Comparison of ENCODE assay signal across 13 cellular contexts in genomic region chr17:72434991-72435618, GRCh38.
"Had no signal": no experiment of that assay in that cellular context is flagged by ENCODE, and none has a peak within 500 bp of the region (broad histone marks: within the 10 kb centered on the region; RNA-seq: fewer than 3 reads in every experiment).

No MANE protein-coding gene starts in this region.

- H3K4me1 ChIP-seq: ascending aorta had no signal

- H3K9me3 Mint-ChIP-seq: activated naive CD8-positive, alpha-beta T cell treated with anti-CD3 and anti-CD28 coated beads, Interleukin-2, amount 50 U/mL, for 24 hours; activated T-helper 1 cell treated with anti-CD3 and anti-CD28 coated beads, Interleukin-12 subunit alpha, Interleukin-12 subunit beta, Interleukin-2, Interleukin-4 antibody, amounts not matched to agents 30 ng/mL and 10 ng/mL and 1 ng/mL, durations not matched to agents 14 hours and 24 hours and 36 hours; stimulated activated naive CD8-positive, alpha-beta T cell treated with anti-CD3 and anti-CD28 coated beads, Interleukin-15, Interleukin-2, amounts not matched to agents 100 ng/mL and 50 ng/mL, for 24 hours had no signal

- H3K4me3 Mint-ChIP-seq: activated CD8-positive, alpha-beta T cell treated with anti-CD3 and anti-CD28 coated beads, Interleukin-2, amount 10 ng/mL, durations not matched to agents 7 days and 5 days; activated naive CD8-positive, alpha-beta T cell treated with anti-CD3 and anti-CD28 coated beads, Interleukin-2, amount 50 U/mL, for 24 hours; activated T-helper 1 cell treated with anti-CD3 and anti-CD28 coated beads, Interleukin-12 subunit alpha, Interleukin-12 subunit beta, Interleukin-2, Interleukin-4 antibody, amounts not matched to agents 30 ng/mL and 10 ng/mL and 1 ng/mL, durations not matched to agents 14 hours and 24 hours and 36 hours; nephron progenitor cell; stimulated activated naive CD8-positive, alpha-beta T cell treated with anti-CD3 and anti-CD28 coated beads, Interleukin-15, Interleukin-2, amounts not matched to agents 100 ng/mL and 50 ng/mL, for 24 hours had no signal

- ATAC-seq: activated CD8-positive, alpha-beta T cell treated with anti-CD3 and anti-CD28 coated beads, Interleukin-2, amount 10 ng/mL, durations not matched to agents 7 days and 5 days; activated naive CD8-positive, alpha-beta T cell treated with anti-CD3 and anti-CD28 coated beads, Interleukin-2, amount 50 U/mL, for 24 hours; left ventricle myocardium superior had no signal

- H3K9me3 ChIP-seq: ascending aorta, colonic mucosa had no signal

- H3K27ac Mint-ChIP-seq: activated CD8-positive, alpha-beta T cell treated with anti-CD3 and anti-CD28 coated beads, Interleukin-2, amount 10 ng/mL, durations not matched to agents 7 days and 5 days; activated naive CD8-positive, alpha-beta T cell treated with anti-CD3 and anti-CD28 coated beads, Interleukin-2, amount 50 U/mL, for 24 hours; activated T-helper 1 cell treated with anti-CD3 and anti-CD28 coated beads, Interleukin-12 subunit alpha, Interleukin-12 subunit beta, Interleukin-2, Interleukin-4 antibody, amounts not matched to agents 30 ng/mL and 10 ng/mL and 1 ng/mL, durations not matched to agents 14 hours and 24 hours and 36 hours; nephron progenitor cell; stimulated activated naive CD8-positive, alpha-beta T cell treated with anti-CD3 and anti-CD28 coated beads, Interleukin-15, Interleukin-2, amounts not matched to agents 100 ng/mL and 50 ng/mL, for 24 hours had no signal

- H3K27ac ChIP-seq: ascending aorta, colonic mucosa had no signal

- H3K27me3 ChIP-seq: ascending aorta, colonic mucosa had no signal

- DNase-seq: activated CD8-positive, alpha-beta T cell treated with anti-CD3 and anti-CD28 coated beads, Interleukin-2, amount 10 ng/mL, durations not matched to agents 7 days and 5 days; activated naive CD4-positive, alpha-beta T cell treated with Interleukin-2 at 50 U/mL for 16 hours; activated naive CD8-positive, alpha-beta T cell treated with anti-CD3 and anti-CD28 coated beads, Interleukin-2, amount 50 U/mL, for 24 hours; colonic mucosa; effector CD4-positive, alpha-beta T cell; left ventricle myocardium superior; mesendoderm; nephron progenitor cell; stimulated activated CD4-positive, alpha-beta T cell treated with anti-CD3 and anti-CD28 coated beads, Interleukin-15, amount 100 ng/mL, for 24 hours; stimulated activated CD4-positive, alpha-beta T cell treated with anti-CD3 and anti-CD28 coated beads, Interleukin-4, amount 100 ng/mL, for 24 hours had no signal

- H3K4me1 Mint-ChIP-seq: activated naive CD8-positive, alpha-beta T cell treated with anti-CD3 and anti-CD28 coated beads, Interleukin-2, amount 50 U/mL, for 24 hours had no signal

- H3K4me3 ChIP-seq: ascending aorta, colonic mucosa had no signal

- H3K36me3 ChIP-seq: ascending aorta, colonic mucosa had no signal
